1 cellular context compared by ENCODE assay signal in the genomic region with DNA sequence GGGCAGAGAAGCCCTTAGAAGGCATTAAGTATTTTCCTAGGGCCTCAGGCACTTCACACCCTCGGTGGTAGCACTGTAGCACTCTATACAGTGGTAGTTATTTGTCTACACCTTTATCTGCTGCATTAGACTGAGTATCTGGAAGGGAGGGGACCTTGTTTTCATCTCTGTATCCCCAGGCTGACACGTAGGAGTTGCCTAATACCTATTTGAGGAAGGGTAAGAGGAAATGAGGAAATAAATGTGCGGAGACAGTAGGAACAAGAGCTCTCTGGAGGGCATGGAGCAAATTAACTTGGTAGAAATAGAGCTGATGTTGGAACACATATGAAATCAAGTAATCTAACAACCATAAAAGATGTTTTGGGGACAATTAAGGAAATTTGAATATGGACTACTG.
A peak's percentile ranks its signal among the peaks of the same experiment; 100 is the strongest.
TF ChIP-seq lines count a peak whose summit lies in the region.

No MANE protein-coding gene starts in this region.

TF ChIP-seq in HepG2, 621 proteins besides CTCF, POLR2A, EP300 and RAD21:
- 0 out of 2 replicates have a peak, but pooled peaks have one; percentile 24 for TF ChIP-seq ELF3 (CRISPR knock-in tag; IDR thresholded peaks at IDR 0.05)
- TF ChIP-seq MLLT10 (CRISPR knock-in tag; IDR thresholded peaks at IDR 0.05) = no peak
- no peak for TF ChIP-seq SMAD3 (CRISPR knock-in tag; IDR thresholded peaks at IDR 0.05)
- TF ChIP-seq CEBPB (IDR thresholded peaks at IDR 0.05; ENCODE audit: borderline replicate concordance, low read depth, low read length) = peak; percentile 24; the same call in 1 of the 2 replicates
- TF ChIP-seq CEBPG (CRISPR knock-in tag; IDR thresholded peaks at IDR 0.05) = peak; percentile 60; the same call in 1 of the 2 replicates
- no peak for TF ChIP-seq ZNF619 (CRISPR knock-in tag; IDR thresholded peaks at IDR 0.05)
- TF ChIP-seq ZNF792 (CRISPR knock-in tag; IDR thresholded peaks at IDR 0.05) = no peak
- no peak for TF ChIP-seq ZNF143 (CRISPR knock-in tag; IDR thresholded peaks at IDR 0.05)
